In the genomic region with DNA sequence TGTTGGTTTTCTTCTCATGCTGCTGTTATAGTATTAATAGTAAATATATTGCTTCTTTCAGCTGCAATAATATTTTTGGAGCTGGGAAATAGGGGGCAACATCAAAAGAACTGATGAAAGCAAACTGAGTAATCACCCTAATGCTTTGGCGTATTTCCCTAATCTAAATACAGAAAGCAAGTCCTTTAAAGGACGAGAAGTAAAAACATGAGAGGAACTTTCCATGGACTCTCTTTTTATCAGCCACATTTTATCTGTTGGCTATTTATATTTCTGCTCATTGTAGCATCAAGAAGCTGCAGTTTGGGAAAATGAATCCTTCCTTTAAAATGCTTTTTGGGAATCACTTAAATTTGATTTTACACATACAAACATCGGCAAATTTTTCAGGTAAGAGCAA, we compare ENCODE assay signal across 25 cellular contexts.
"Had no signal": no experiment of that assay in that cellular context is flagged by ENCODE, and none has a peak within 500 bp of the region (broad histone marks: within the 10 kb centered on the region; RNA-seq: fewer than 3 reads in every experiment).

No MANE protein-coding gene starts in this region.

- H3K4me1 ChIP-seq: breast epithelium, foreskin keratinocyte, right lobe of liver, uterus had no signal

- H3K27ac ChIP-seq: breast epithelium, foreskin keratinocyte, right lobe of liver, uterus, WERI-Rb-1 had no signal

- H3K4me1 Mint-ChIP-seq: activated CD4-positive, alpha-beta memory T cell treated with anti-CD3 and anti-CD28 coated beads, Interleukin-2, amount 10 ng/mL, durations not matched to agents 7 days and 5 days; activated CD4-positive, alpha-beta T cell treated with anti-CD3 and anti-CD28 coated beads, Interleukin-2, amount 10 ng/mL, durations not matched to agents 24 days and 14 days; naive thymus-derived CD4-positive, alpha-beta T cell; stimulated activated memory B cell treated with anti-CD40 and anti-IgM and Interleukin-4, amounts not matched to agents 10 μg/mL and 1 μg/mL and 100 μg/mL, for 72 hours; stimulated activated naive CD8-positive, alpha-beta T cell treated with anti-CD3 and anti-CD28 coated beads, Interleukin-15, amount 100 ng/mL, for 72 hours; T-helper 17 cell had no signal

- H3K27me3 ChIP-seq: breast epithelium, foreskin keratinocyte, right lobe of liver, uterus had no signal

- H3K27me3 Mint-ChIP-seq: activated CD4-positive, alpha-beta memory T cell treated with anti-CD3 and anti-CD28 coated beads, Interleukin-2, amount 10 ng/mL, durations not matched to agents 7 days and 5 days; activated CD4-positive, alpha-beta T cell treated with anti-CD3 and anti-CD28 coated beads, Interleukin-2, amount 10 ng/mL, durations not matched to agents 24 days and 14 days; effector memory CD8-positive, alpha-beta T cell; naive thymus-derived CD4-positive, alpha-beta T cell; stimulated activated memory B cell treated with anti-CD40 and anti-IgM and Interleukin-4, amounts not matched to agents 10 μg/mL and 1 μg/mL and 100 μg/mL, for 72 hours; stimulated activated naive CD8-positive, alpha-beta T cell treated with anti-CD3 and anti-CD28 coated beads, Interleukin-15, amount 100 ng/mL, for 72 hours; T-helper 17 cell; type B pancreatic cell had no signal

- H3K9me3 ChIP-seq: breast epithelium, right lobe of liver, uterus had no signal

- ATAC-seq: activated naive CD4-positive, alpha-beta T cell treated with anti-CD3 and anti-CD28 coated beads, Interleukin-2, amount 50 U/mL, for 72 hours; effector memory CD8-positive, alpha-beta T cell; foreskin keratinocyte; naive thymus-derived CD4-positive, alpha-beta T cell; right lobe of liver; stimulated activated naive CD8-positive, alpha-beta T cell treated with anti-CD3 and anti-CD28 coated beads, Interleukin-15, amount 100 ng/mL, for 72 hours; T-helper 17 cell had no signal

- H3K9me3 Mint-ChIP-seq: activated CD4-positive, alpha-beta T cell treated with anti-CD3 and anti-CD28 coated beads, Interleukin-2, amount 10 ng/mL, durations not matched to agents 24 days and 14 days; activated T-helper 2 cell treated with anti-CD3 and anti-CD28 coated beads, Interferon-gamma antibody, Interleukin-2, Interleukin-4, amounts not matched to agents 10 μg/mL and 5 μg/mL and 100 μg/mL, durations not matched to agents 14 hours and 24 hours and 36 hours; stimulated activated memory B cell treated with anti-CD40 and anti-IgM and Interleukin-4, amounts not matched to agents 10 μg/mL and 1 μg/mL and 100 μg/mL, for 72 hours; stimulated activated naive CD8-positive, alpha-beta T cell treated with anti-CD3 and anti-CD28 coated beads, Interleukin-15, amount 100 ng/mL, for 72 hours; type B pancreatic cell had no signal

- H3K36me3 Mint-ChIP-seq: activated naive CD4-positive, alpha-beta T cell treated with anti-CD3 and anti-CD28 coated beads, Interleukin-2, amount 50 U/mL, for 72 hours; naive thymus-derived CD4-positive, alpha-beta T cell; stimulated activated memory B cell treated with anti-CD40 and anti-IgM and Interleukin-4, amounts not matched to agents 10 μg/mL and 1 μg/mL and 100 μg/mL, for 72 hours; type B pancreatic cell had no signal

- H3K4me3 Mint-ChIP-seq: activated CD4-positive, alpha-beta memory T cell treated with anti-CD3 and anti-CD28 coated beads, Interleukin-2, amount 10 ng/mL, durations not matched to agents 7 days and 5 days; activated CD4-positive, alpha-beta T cell treated with anti-CD3 and anti-CD28 coated beads, Interleukin-2, amount 10 ng/mL, durations not matched to agents 24 days and 14 days; effector memory CD8-positive, alpha-beta T cell; naive thymus-derived CD4-positive, alpha-beta T cell; stimulated activated memory B cell treated with anti-CD40 and anti-IgM and Interleukin-4, amounts not matched to agents 10 μg/mL and 1 μg/mL and 100 μg/mL, for 72 hours; stimulated activated naive CD8-positive, alpha-beta T cell treated with anti-CD3 and anti-CD28 coated beads, Interleukin-15, amount 100 ng/mL, for 72 hours; T-helper 17 cell; type B pancreatic cell had no signal

- H3K4me3 ChIP-seq: breast epithelium, right lobe of liver, uterus had no signal

- H3K27ac Mint-ChIP-seq: activated CD4-positive, alpha-beta memory T cell treated with anti-CD3 and anti-CD28 coated beads, Interleukin-2, amount 10 ng/mL, durations not matched to agents 7 days and 5 days; activated CD4-positive, alpha-beta T cell treated with anti-CD3 and anti-CD28 coated beads, Interleukin-2, amount 10 ng/mL, durations not matched to agents 24 days and 14 days; activated naive CD4-positive, alpha-beta T cell treated with anti-CD3 and anti-CD28 coated beads, Interleukin-2, amount 50 U/mL, for 72 hours; activated T-helper 2 cell treated with anti-CD3 and anti-CD28 coated beads, Interferon-gamma antibody, Interleukin-2, Interleukin-4, amounts not matched to agents 10 μg/mL and 5 μg/mL and 100 μg/mL, durations not matched to agents 14 hours and 24 hours and 36 hours; effector memory CD8-positive, alpha-beta T cell; naive thymus-derived CD4-positive, alpha-beta T cell; stimulated activated memory B cell treated with anti-CD40 and anti-IgM and Interleukin-4, amounts not matched to agents 10 μg/mL and 1 μg/mL and 100 μg/mL, for 72 hours; stimulated activated naive CD8-positive, alpha-beta T cell treated with anti-CD3 and anti-CD28 coated beads, Interleukin-15, amount 100 ng/mL, for 72 hours; T-helper 17 cell; type B pancreatic cell had no signal

- DNase-seq: activated CD4-positive, alpha-beta memory T cell treated with anti-CD3 and anti-CD28 coated beads, Interleukin-2, amount 10 ng/mL, durations not matched to agents 7 days and 5 days; activated CD4-positive, alpha-beta T cell treated with anti-CD3 and anti-CD28 coated beads, Interleukin-2, amount 10 ng/mL, durations not matched to agents 24 days and 14 days; activated CD4-positive, CD25-positive, alpha-beta regulatory T cell treated with anti-CD3 and anti-CD28 coated beads, Interleukin-2, amount 50 U/mL, for 72 hours; activated T-cell treated with anti-CD3 and anti-CD28 coated beads, Interleukin-2, amount 50 U/mL, for 48 hours; cortex of kidney; effector memory CD8-positive, alpha-beta T cell; foreskin keratinocyte; islet precursor cell; midbrain; naive thymus-derived CD4-positive, alpha-beta T cell; right lobe of liver; stimulated activated CD4-positive, alpha-beta T cell treated with anti-CD3 and anti-CD28 coated beads, Interleukin-12 subunit alpha, Interleukin-12 subunit beta, amount 100 ng/mL, for 4 hours; stimulated activated CD4-positive, alpha-beta T cell treated with anti-CD3 and anti-CD28 coated beads, Interleukin-4, amount 100 ng/mL, for 4 hours; stimulated activated CD8-positive, alpha-beta memory T cell treated with anti-CD3 and anti-CD28 coated beads, Interleukin-4, amount 100 ng/mL, for 48 hours; stimulated activated naive CD8-positive, alpha-beta T cell treated with anti-CD3 and anti-CD28 coated beads, Interleukin-15, amount 100 ng/mL, for 72 hours; substantia nigra; T-helper 17 cell; T1000; uterus; WERI-Rb-1 had no signal

- H3K36me3 ChIP-seq: breast epithelium, right lobe of liver, uterus, WERI-Rb-1 had no signal
